1 cellular context compared by ENCODE assay signal in the genomic region with DNA sequence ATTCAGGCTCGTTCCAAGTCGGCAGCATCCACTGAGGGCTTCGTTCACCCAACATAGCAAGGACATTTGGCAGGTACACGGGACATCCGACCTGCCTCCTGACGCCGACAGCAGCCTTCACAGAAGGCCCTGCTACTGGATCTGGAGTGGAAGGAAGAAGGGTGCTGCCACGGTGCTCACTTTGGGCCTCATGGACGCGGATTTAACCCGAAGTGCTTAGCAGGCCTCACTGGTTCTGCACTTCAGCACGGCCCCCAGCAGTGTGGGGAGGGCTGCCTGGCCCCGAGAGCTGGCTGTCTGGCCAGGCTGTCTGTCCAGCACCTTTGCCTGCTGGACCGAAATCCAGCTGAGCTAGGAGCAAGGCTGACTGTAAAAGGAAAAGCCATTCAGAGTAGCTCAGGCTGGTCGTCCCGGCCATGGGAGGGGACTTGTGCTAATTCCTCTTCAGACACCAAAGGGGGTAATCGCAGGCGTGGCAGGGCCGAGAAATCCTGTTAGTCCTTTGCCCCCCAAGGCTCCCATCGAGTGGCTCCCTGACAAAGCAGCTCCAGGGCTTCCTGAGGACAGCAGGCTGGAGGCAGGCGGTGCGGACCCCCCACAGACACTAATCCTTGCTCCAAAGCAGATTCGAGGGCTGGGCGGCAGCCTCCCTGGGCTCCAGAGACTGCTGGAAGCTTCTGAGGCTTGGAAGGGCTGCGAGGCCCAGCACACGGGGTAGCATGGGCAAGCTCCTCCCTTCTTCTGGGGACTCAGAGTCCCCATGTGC.
TF ChIP-seq lines count a peak whose summit lies in the region.

No MANE protein-coding gene starts in this region.

TF ChIP-seq in H1, 55 proteins besides CTCF, POLR2A, EP300 and RAD21 (continued from another document):
- TF ChIP-seq CTBP2 (IDR thresholded peaks at IDR 0.05; ENCODE audit: borderline replicate concordance, insufficient read depth, insufficient read length, low read length) (no peak), E2F6 (IDR thresholded peaks at IDR 0.05) (no peak)
